1 cellular context compared by ENCODE assay signal in the genomic region with DNA sequence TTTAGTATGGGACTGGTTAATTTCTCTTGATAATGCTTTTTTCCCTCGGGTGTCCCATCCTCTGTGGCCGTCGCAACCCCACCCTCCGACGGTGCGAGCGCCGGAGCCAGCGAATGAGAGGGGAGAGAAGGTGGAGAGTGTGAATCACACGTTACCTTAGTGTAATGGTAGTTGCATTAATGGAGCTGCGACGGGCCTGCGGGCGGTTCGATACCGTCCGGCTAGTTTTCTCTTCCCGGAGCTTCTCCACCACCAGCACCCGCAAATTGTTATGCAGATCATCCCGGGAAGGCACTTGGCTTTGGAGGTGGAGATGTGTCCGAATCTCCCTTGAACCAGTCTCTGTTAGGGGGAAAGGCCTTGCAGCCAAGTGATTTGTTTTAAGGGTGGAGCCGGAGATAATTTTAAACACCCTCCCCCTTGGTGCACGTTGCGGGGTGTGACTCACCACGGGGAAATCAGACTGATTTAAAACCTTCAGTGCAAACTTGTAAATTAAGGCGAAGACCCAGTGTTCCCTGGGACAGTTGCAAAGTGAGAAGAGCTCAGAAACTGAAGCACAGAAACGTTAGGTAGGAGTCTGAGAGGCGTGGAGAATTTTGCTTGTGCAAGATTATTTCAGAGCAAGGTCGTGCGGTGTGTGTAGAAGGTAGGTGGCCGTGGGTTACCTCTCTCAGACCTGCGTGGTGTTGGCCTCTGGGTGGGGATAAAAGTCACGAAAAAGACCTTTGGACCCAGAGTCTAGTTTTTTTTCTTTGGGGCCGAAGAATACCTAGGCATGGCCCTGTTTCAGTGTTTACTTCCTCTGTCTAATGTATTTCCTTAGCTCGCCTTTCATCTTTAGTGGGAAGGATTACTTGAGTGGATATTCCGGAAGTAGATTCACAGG.
A peak's percentile ranks its signal among the peaks of the same experiment; 100 is the strongest.
TF ChIP-seq lines count a peak whose summit lies in the region.

No MANE protein-coding gene starts in this region.

TF ChIP-seq in GM12878, 131 proteins besides CTCF, POLR2A, EP300 and RAD21 (continued from another document and continues in another):
- TF ChIP-seq SMARCA5 (IDR thresholded peaks at IDR 0.05) = peak; percentile 43; the same call in 1 of the 2 replicates
- TF ChIP-seq, protein P1, sequence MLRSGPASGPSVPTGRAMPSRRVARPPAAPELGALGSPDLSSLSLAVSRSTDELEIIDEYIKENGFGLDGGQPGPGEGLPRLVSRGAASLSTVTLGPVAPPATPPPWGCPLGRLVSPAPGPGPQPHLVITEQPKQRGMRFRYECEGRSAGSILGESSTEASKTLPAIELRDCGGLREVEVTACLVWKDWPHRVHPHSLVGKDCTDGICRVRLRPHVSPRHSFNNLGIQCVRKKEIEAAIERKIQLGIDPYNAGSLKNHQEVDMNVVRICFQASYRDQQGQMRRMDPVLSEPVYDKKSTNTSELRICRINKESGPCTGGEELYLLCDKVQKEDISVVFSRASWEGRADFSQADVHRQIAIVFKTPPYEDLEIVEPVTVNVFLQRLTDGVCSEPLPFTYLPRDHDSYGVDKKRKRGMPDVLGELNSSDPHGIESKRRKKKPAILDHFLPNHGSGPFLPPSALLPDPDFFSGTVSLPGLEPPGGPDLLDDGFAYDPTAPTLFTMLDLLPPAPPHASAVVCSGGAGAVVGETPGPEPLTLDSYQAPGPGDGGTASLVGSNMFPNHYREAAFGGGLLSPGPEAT (IDR thresholded peaks at IDR 0.05; ENCODE audit: low read depth) = peak; percentile 60; the same call in 1 of the 2 replicates
- peak; percentile 86 for TF ChIP-seq ZNF384 (IDR thresholded peaks at IDR 0.05; ENCODE audit: borderline replicate concordance, low read depth, low read length)
- no peak for TF ChIP-seq ETV6 (conservative IDR thresholded peaks at IDR 0.05 in 1 of 2, IDR thresholded peaks at IDR 0.05 in 1 of 2; ENCODE audit: borderline replicate concordance in 1 of 2, low read depth in 1 of 2)
- TF ChIP-seq ATF7 (IDR thresholded peaks at IDR 0.05; ENCODE audit: low read depth) = peak; percentile 70
- TF ChIP-seq GABPA (IDR thresholded peaks at IDR 0.05; ENCODE audit: low read depth) = no peak
- 0 out of 2 replicates have a peak, but pooled peaks have one; percentile 14 for TF ChIP-seq MYB (IDR thresholded peaks at IDR 0.05; ENCODE audit: borderline replicate concordance, low read depth, low read length)
- no peak for TF ChIP-seq ZSCAN29 (IDR thresholded peaks at IDR 0.05)
- TF ChIP-seq, protein P2, sequence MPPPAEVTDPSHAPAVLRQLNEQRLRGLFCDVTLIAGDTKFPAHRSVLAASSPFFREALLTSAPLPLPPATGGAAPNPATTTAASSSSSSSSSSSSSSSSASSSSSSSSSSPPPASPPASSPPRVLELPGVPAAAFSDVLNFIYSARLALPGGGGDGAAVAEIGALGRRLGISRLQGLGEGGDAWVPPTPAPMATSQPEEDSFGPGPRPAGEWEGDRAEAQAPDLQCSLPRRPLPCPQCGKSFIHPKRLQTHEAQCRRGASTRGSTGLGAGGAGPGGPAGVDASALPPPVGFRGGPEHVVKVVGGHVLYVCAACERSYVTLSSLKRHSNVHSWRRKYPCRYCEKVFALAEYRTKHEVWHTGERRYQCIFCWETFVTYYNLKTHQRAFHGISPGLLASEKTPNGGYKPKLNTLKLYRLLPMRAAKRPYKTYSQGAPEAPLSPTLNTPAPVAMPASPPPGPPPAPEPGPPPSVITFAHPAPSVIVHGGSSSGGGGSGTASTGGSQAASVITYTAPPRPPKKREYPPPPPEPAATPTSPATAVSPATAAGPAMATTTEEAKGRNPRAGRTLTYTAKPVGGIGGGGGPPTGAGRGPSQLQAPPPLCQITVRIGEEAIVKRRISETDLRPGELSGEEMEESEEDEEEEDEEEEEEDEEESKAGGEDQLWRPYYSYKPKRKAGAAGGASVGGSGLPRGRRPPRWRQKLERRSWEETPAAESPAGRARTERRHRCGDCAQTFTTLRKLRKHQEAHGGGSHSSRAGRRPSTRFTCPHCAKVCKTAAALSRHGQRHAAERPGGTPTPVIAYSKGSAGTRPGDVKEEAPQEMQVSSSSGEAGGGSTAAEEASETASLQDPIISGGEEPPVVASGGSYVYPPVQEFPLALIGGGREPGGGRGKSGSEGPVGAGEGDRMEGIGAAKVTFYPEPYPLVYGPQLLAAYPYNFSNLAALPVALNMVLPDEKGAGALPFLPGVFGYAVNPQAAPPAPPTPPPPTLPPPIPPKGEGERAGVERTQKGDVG (CRISPR knock-in tag; IDR thresholded peaks at IDR 0.05) = no peak
- no peak for TF ChIP-seq SREBF2 (IDR thresholded peaks at IDR 0.05; ENCODE audit: low read length)
- TF ChIP-seq NR2C2 (IDR thresholded peaks at IDR 0.05; ENCODE audit: borderline replicate concordance, control insufficient read depth, insufficient read length, low read depth) = no peak
- TF ChIP-seq IRF4 (IDR thresholded peaks at IDR 0.05; ENCODE audit: low read depth, low read length) = 0 out of 2 replicates have a peak, but pooled peaks have one; percentile 22
- TF ChIP-seq, protein P3, sequence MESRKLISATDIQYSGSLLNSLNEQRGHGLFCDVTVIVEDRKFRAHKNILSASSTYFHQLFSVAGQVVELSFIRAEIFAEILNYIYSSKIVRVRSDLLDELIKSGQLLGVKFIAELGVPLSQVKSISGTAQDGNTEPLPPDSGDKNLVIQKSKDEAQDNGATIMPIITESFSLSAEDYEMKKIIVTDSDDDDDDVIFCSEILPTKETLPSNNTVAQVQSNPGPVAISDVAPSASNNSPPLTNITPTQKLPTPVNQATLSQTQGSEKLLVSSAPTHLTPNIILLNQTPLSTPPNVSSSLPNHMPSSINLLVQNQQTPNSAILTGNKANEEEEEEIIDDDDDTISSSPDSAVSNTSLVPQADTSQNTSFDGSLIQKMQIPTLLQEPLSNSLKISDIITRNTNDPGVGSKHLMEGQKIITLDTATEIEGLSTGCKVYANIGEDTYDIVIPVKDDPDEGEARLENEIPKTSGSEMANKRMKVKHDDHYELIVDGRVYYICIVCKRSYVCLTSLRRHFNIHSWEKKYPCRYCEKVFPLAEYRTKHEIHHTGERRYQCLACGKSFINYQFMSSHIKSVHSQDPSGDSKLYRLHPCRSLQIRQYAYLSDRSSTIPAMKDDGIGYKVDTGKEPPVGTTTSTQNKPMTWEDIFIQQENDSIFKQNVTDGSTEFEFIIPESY (IDR thresholded peaks at IDR 0.05) = no peak
- TF ChIP-seq, protein P4, sequence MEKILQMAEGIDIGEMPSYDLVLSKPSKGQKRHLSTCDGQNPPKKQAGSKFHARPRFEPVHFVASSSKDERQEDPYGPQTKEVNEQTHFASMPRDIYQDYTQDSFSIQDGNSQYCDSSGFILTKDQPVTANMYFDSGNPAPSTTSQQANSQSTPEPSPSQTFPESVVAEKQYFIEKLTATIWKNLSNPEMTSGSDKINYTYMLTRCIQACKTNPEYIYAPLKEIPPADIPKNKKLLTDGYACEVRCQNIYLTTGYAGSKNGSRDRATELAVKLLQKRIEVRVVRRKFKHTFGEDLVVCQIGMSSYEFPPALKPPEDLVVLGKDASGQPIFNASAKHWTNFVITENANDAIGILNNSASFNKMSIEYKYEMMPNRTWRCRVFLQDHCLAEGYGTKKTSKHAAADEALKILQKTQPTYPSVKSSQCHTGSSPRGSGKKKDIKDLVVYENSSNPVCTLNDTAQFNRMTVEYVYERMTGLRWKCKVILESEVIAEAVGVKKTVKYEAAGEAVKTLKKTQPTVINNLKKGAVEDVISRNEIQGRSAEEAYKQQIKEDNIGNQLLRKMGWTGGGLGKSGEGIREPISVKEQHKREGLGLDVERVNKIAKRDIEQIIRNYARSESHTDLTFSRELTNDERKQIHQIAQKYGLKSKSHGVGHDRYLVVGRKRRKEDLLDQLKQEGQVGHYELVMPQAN (conservative IDR thresholded peaks at IDR 0.05) = peak; percentile 52; the same call in 1 of the 2 replicates
- no peak for TF ChIP-seq CHD4 (IDR thresholded peaks at IDR 0.05)
- peak; percentile 14; the same call in 1 of the 2 replicates for TF ChIP-seq RUNX3 (IDR thresholded peaks at IDR 0.05; ENCODE audit: low read length)
- peak; percentile 63 for TF ChIP-seq MTA2 (IDR thresholded peaks at IDR 0.05; ENCODE audit: low read depth)
- no peak; the same call in 1 of the 2 replicates for TF ChIP-seq NR2F1 (conservative IDR thresholded peaks at IDR 0.05)
- TF ChIP-seq, protein P5, sequence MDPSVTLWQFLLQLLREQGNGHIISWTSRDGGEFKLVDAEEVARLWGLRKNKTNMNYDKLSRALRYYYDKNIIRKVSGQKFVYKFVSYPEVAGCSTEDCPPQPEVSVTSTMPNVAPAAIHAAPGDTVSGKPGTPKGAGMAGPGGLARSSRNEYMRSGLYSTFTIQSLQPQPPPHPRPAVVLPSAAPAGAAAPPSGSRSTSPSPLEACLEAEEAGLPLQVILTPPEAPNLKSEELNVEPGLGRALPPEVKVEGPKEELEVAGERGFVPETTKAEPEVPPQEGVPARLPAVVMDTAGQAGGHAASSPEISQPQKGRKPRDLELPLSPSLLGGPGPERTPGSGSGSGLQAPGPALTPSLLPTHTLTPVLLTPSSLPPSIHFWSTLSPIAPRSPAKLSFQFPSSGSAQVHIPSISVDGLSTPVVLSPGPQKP (IDR thresholded peaks at IDR 0.05; ENCODE audit: low read depth, low read length) = no peak
- no peak for TF ChIP-seq ZNF622 (IDR thresholded peaks at IDR 0.05)
- TF ChIP-seq ZNF274 (IDR thresholded peaks at IDR 0.05; ENCODE audit: insufficient read depth, insufficient read length) = no peak
- TF ChIP-seq RB1 (IDR thresholded peaks at IDR 0.05; ENCODE audit: borderline replicate concordance) = no peak
- no peak for TF ChIP-seq RFX5 (IDR thresholded peaks at IDR 0.05; ENCODE audit: low read depth, low read length)
- TF ChIP-seq, protein P6, sequence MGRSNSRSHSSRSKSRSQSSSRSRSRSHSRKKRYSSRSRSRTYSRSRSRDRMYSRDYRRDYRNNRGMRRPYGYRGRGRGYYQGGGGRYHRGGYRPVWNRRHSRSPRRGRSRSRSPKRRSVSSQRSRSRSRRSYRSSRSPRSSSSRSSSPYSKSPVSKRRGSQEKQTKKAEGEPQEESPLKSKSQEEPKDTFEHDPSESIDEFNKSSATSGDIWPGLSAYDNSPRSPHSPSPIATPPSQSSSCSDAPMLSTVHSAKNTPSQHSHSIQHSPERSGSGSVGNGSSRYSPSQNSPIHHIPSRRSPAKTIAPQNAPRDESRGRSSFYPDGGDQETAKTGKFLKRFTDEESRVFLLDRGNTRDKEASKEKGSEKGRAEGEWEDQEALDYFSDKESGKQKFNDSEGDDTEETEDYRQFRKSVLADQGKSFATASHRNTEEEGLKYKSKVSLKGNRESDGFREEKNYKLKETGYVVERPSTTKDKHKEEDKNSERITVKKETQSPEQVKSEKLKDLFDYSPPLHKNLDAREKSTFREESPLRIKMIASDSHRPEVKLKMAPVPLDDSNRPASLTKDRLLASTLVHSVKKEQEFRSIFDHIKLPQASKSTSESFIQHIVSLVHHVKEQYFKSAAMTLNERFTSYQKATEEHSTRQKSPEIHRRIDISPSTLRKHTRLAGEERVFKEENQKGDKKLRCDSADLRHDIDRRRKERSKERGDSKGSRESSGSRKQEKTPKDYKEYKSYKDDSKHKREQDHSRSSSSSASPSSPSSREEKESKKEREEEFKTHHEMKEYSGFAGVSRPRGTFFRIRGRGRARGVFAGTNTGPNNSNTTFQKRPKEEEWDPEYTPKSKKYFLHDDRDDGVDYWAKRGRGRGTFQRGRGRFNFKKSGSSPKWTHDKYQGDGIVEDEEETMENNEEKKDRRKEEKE (IDR thresholded peaks at IDR 0.05) = no peak
- TF ChIP-seq STAT3 (IDR thresholded peaks at IDR 0.05; ENCODE audit: low read depth, low read length) = no peak
- TF ChIP-seq, protein P7, sequence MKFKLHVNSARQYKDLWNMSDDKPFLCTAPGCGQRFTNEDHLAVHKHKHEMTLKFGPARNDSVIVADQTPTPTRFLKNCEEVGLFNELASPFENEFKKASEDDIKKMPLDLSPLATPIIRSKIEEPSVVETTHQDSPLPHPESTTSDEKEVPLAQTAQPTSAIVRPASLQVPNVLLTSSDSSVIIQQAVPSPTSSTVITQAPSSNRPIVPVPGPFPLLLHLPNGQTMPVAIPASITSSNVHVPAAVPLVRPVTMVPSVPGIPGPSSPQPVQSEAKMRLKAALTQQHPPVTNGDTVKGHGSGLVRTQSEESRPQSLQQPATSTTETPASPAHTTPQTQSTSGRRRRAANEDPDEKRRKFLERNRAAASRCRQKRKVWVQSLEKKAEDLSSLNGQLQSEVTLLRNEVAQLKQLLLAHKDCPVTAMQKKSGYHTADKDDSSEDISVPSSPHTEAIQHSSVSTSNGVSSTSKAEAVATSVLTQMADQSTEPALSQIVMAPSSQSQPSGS (IDR thresholded peaks at IDR 0.05; ENCODE audit: low read length) = no peak; the same call in 1 of the 2 replicates
- TF ChIP-seq IKZF1 (conservative IDR thresholded peaks at IDR 0.05) = no peak; the same call in none of the 2 replicates
- no peak for TF ChIP-seq YBX1 (IDR thresholded peaks at IDR 0.05)
- no peak for TF ChIP-seq KDM1A (IDR thresholded peaks at IDR 0.05; ENCODE audit: borderline replicate concordance)
- TF ChIP-seq, protein P8, sequence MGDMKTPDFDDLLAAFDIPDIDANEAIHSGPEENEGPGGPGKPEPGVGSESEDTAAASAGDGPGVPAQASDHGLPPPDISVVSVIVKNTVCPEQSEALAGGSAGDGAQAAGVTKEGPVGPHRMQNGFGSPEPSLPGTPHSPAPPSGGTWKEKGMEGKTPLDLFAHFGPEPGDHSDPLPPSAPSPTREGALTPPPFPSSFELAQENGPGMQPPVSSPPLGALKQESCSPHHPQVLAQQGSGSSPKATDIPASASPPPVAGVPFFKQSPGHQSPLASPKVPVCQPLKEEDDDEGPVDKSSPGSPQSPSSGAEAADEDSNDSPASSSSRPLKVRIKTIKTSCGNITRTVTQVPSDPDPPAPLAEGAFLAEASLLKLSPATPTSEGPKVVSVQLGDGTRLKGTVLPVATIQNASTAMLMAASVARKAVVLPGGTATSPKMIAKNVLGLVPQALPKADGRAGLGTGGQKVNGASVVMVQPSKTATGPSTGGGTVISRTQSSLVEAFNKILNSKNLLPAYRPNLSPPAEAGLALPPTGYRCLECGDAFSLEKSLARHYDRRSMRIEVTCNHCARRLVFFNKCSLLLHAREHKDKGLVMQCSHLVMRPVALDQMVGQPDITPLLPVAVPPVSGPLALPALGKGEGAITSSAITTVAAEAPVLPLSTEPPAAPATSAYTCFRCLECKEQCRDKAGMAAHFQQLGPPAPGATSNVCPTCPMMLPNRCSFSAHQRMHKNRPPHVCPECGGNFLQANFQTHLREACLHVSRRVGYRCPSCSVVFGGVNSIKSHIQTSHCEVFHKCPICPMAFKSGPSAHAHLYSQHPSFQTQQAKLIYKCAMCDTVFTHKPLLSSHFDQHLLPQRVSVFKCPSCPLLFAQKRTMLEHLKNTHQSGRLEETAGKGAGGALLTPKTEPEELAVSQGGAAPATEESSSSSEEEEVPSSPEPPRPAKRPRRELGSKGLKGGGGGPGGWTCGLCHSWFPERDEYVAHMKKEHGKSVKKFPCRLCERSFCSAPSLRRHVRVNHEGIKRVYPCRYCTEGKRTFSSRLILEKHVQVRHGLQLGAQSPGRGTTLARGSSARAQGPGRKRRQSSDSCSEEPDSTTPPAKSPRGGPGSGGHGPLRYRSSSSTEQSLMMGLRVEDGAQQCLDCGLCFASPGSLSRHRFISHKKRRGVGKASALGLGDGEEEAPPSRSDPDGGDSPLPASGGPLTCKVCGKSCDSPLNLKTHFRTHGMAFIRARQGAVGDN (IDR thresholded peaks at IDR 0.05) = peak; percentile 42; the same call in 1 of the 2 replicates
- no peak; the same call in 1 of the 2 replicates for TF ChIP-seq FOXK2 (IDR thresholded peaks at IDR 0.05)
- TF ChIP-seq CHD1 (IDR thresholded peaks at IDR 0.05; ENCODE audit: low read depth, low read length) = no peak
- TF ChIP-seq CBX5 (IDR thresholded peaks at IDR 0.05; ENCODE audit: low read depth) = no peak
- peak; percentile 37; the same call in 1 of the 2 replicates for TF ChIP-seq CREB1 (IDR thresholded peaks at IDR 0.05; ENCODE audit: low read depth)
- no peak for TF ChIP-seq NFYA (IDR thresholded peaks at IDR 0.05; ENCODE audit: borderline replicate concordance, low read depth, low read length)
- no peak for TF ChIP-seq POLR2AphosphoS2 (IDR thresholded peaks at IDR 0.05; ENCODE audit: low read depth, low read length)
- no peak for TF ChIP-seq HDAC6 (IDR thresholded peaks at IDR 0.05; ENCODE audit: unreplicated experiment)
- TF ChIP-seq JUNB (IDR thresholded peaks at IDR 0.05) = 0 out of 2 replicates have a peak, but pooled peaks have one; percentile 3
- TF ChIP-seq SUZ12 (IDR thresholded peaks at IDR 0.05; ENCODE audit: unreplicated experiment) = no peak
